ENCODE assay signal across 8 cellular contexts in genomic region chr2:53737091-53737490, GRCh38.
"Had no signal": no experiment of that assay in that cellular context is flagged by ENCODE, and none has a peak within 500 bp of the region (broad histone marks: within the 10 kb centered on the region; RNA-seq: fewer than 3 reads in every experiment).

No MANE protein-coding gene starts in this region.

- H3K4me3 Mint-ChIP-seq: GM23338, IgD-negative memory B cell had no signal

- H3K4me3 ChIP-seq: GM23338 had no signal

- H3K4me1 Mint-ChIP-seq: GM23338 had no signal

- H3K27ac Mint-ChIP-seq: GM23338 had no signal

- DNase-seq: H7, HCEC 1CT, KBM-7 had no signal

- ATAC-seq: GM23338, HepG2 had no signal

- H3K27ac ChIP-seq: HL-60, KMS-11 had no signal

- H3K27me3 Mint-ChIP-seq: IgD-negative memory B cell had no signal
